Comparison of ENCODE assay signal across 12 cellular contexts in genomic region chr10:102801978-102802377, GRCh38. TPM values are rescaled to one million over a fixed set of nuclear protein-coding genes. Genes with fewer than 3 reads are reported as not detected.
A peak's percentile ranks its signal among the peaks of the same experiment; 100 is the strongest.
DNase-seq lines count a peak whose midpoint lies in the region; ATAC-seq and TF ChIP-seq lines count a peak whose summit lies in the region.
"Had no signal": no experiment of that assay in that cellular context is flagged by ENCODE, and none has a peak within 500 bp of the region (broad histone marks: within the 10 kb centered on the region; RNA-seq: fewer than 3 reads in every experiment).

No MANE protein-coding gene starts in this region.

- peak overlapping the region; percentile 32 to 89 (median 88) for H3K27ac Mint-ChIP-seq in CD4-positive, CD25-positive, alpha-beta regulatory T cell
- H3K27ac Mint-ChIP-seq in dendritic cell treated with granulocyte-macrophage colony-stimulating factor and Interleukin-4, amounts not matched to agents 40 ng/mL and 50 ng/mL, for 4 days, result peak overlapping the region; percentile 96

- no peak for DNase-seq in CD4-positive, CD25-positive, alpha-beta regulatory T cell
- peak; percentile 27 for DNase-seq in MV-4-11 (lab: John Stamatoyannopoulos, UW)
- no peak for DNase-seq in HuH-7.5 (ENCODE audit: low spot score)
- no peak for DNase-seq in 8988T
- no peak for DNase-seq in NCI-H2029 treated with DMSO at 0.1 percent for 48 hours (lab: John Stamatoyannopoulos, UW)
- DNase-seq: DND-41, MG63 had no signal

- H3K4me1 Mint-ChIP-seq in CD4-positive, CD25-positive, alpha-beta regulatory T cell, result peaks cover 2 to 49% (median 23%) of the 10 kb centered on the region in 4 donors
- H3K4me1 Mint-ChIP-seq in dendritic cell treated with granulocyte-macrophage colony-stimulating factor and Interleukin-4, amounts not matched to agents 40 ng/mL and 50 ng/mL, for 4 days (ENCODE audit: low read depth), result peaks cover 56% of the 10 kb centered on the region

- no peak overlapping the region for H3K4me3 ChIP-seq in CD4-positive, CD25-positive, alpha-beta regulatory T cell (ENCODE audit: low read depth, low read length)
- no peak overlapping the region for H3K4me3 ChIP-seq in parathyroid adenoma (ENCODE audit: low read depth, low read length)
- H3K4me3 ChIP-seq: lung, MG63 had no signal

- H3K27me3 ChIP-seq in CD4-positive, CD25-positive, alpha-beta regulatory T cell (ENCODE audit: control insufficient read depth, insufficient read depth, low read length), result no peaks in the 10 kb centered on the region
- H3K27me3 ChIP-seq in parathyroid adenoma (ENCODE audit: control insufficient read depth, insufficient read depth, low read length), result no peaks in the 10 kb centered on the region
- H3K27me3 ChIP-seq: MG63 had no signal

- peaks cover 28% of the 10 kb centered on the region for H3K36me3 Mint-ChIP-seq in CD4-positive, CD25-positive, alpha-beta regulatory T cell
- H3K36me3 Mint-ChIP-seq in dendritic cell treated with granulocyte-macrophage colony-stimulating factor and Interleukin-4, amounts not matched to agents 40 ng/mL and 50 ng/mL, for 4 days (ENCODE audit: low read depth), result peaks cover 79% of the 10 kb centered on the region

- H3K9ac ChIP-seq in parathyroid adenoma, result no peak overlapping the region

- peaks cover 55% of the 10 kb centered on the region for H3K36me3 ChIP-seq in CD4-positive, CD25-positive, alpha-beta regulatory T cell (ENCODE audit: control insufficient read depth, insufficient read depth, low read length)
- no peaks in the 10 kb centered on the region for H3K36me3 ChIP-seq in parathyroid adenoma (ENCODE audit: control insufficient read depth, insufficient read depth, low read length)

- no peaks in the 10 kb centered on the region for H3K9me3 ChIP-seq in CD4-positive, CD25-positive, alpha-beta regulatory T cell (ENCODE audit: control insufficient read depth in 2 of 2, low read length in 2 of 2)
- no peaks in the 10 kb centered on the region for H3K9me3 ChIP-seq in parathyroid adenoma (ENCODE audit: control insufficient read depth, low read length)
- H3K9me3 ChIP-seq: MG63 had no signal

- no peak overlapping the region for H3K4me3 Mint-ChIP-seq in CD4-positive, CD25-positive, alpha-beta regulatory T cell
- H3K4me3 Mint-ChIP-seq in dendritic cell treated with granulocyte-macrophage colony-stimulating factor and Interleukin-4, amounts not matched to agents 40 ng/mL and 50 ng/mL, for 4 days, result no peak overlapping the region

- no peak overlapping the region for H2AFZ ChIP-seq in parathyroid adenoma

- H3K79me2 ChIP-seq in parathyroid adenoma, result peaks cover 37% of the 10 kb centered on the region

- H3K27ac ChIP-seq in CD4-positive, CD25-positive, alpha-beta regulatory T cell (ENCODE audit: insufficient read depth, low read length, poor library complexity, severe bottlenecking), result no peak overlapping the region
- H3K27ac ChIP-seq in parathyroid adenoma, result peak overlapping the region; percentile 67

- no peak for TF ChIP-seq CTCF in parathyroid adenoma (IDR thresholded peaks at IDR 0.05)

- H3K4me2 ChIP-seq in parathyroid adenoma (ENCODE audit: low read length), result no peak overlapping the region

- H3K4me1 ChIP-seq in CD4-positive, CD25-positive, alpha-beta regulatory T cell (ENCODE audit: control insufficient read depth, insufficient read depth, low read length, poor library complexity, severe bottlenecking), result peaks cover 5% of the 10 kb centered on the region
- peaks cover 21% of the 10 kb centered on the region for H3K4me1 ChIP-seq in parathyroid adenoma

- no peaks in the 10 kb centered on the region for H3K27me3 Mint-ChIP-seq in CD4-positive, CD25-positive, alpha-beta regulatory T cell
- no peaks in the 10 kb centered on the region for H3K27me3 Mint-ChIP-seq in dendritic cell treated with granulocyte-macrophage colony-stimulating factor and Interleukin-4, amounts not matched to agents 40 ng/mL and 50 ng/mL, for 4 days

- intact Hi-C loops in dendritic cell treated with granulocyte-macrophage colony-stimulating factor and Interleukin-4, amounts not matched to agents 40 ng/mL and 50 ng/mL, for 4 days (cut with micrococcal nuclease), result no loop called here

- no peak for ATAC-seq in CD4-positive, CD25-positive, alpha-beta regulatory T cell (ENCODE audit: low read depth in 2 of 2)
- ATAC-seq in activated CD4-positive, CD25-positive, alpha-beta regulatory T cell treated with anti-CD3 and anti-CD28 coated beads, Interleukin-2, amount 50 U/mL, for 24 hours, result no peak

- H3K9me3 Mint-ChIP-seq in CD4-positive, CD25-positive, alpha-beta regulatory T cell, result peaks cover 0 to 2% (median 0%) of the 10 kb centered on the region in 7 donors
- no peaks in the 10 kb centered on the region for H3K9me3 Mint-ChIP-seq in dendritic cell treated with granulocyte-macrophage colony-stimulating factor and Interleukin-4, amounts not matched to agents 40 ng/mL and 50 ng/mL, for 4 days

RNA-seq across cellular contexts. Expression of gene CYP17A1, which starts 35.2 kb away (rescaled TPM):
- total RNA-seq in CD4-positive, CD25-positive, alpha-beta regulatory T cell, result not detected
- polyA plus RNA-seq in CD4-positive, CD25-positive, alpha-beta regulatory T cell, result not detected
- total RNA-seq: activated CD8-positive, alpha-beta memory T cell treated with anti-CD3 and anti-CD28 coated beads for 36 hours had no signal

RNA-seq across cellular contexts. Expression of gene BORCS7, which starts 52.1 kb away (rescaled TPM):
- total RNA-seq in CD4-positive, CD25-positive, alpha-beta regulatory T cell, result 13.6 TPM
- polyA plus RNA-seq in CD4-positive, CD25-positive, alpha-beta regulatory T cell, result 10 to 100 TPM; 23.8 to 47.9 (median 38.0) TPM

RNA-seq across cellular contexts. Expression of gene WBP1L, which starts 58.2 kb away (rescaled TPM):
- 27.7 TPM for total RNA-seq in CD4-positive, CD25-positive, alpha-beta regulatory T cell
- 10 to 100 TPM; 26.9 to 38.5 (median 28.3) TPM for polyA plus RNA-seq in CD4-positive, CD25-positive, alpha-beta regulatory T cell
